1 cellular context compared by ENCODE assay signal in the genomic region with DNA sequence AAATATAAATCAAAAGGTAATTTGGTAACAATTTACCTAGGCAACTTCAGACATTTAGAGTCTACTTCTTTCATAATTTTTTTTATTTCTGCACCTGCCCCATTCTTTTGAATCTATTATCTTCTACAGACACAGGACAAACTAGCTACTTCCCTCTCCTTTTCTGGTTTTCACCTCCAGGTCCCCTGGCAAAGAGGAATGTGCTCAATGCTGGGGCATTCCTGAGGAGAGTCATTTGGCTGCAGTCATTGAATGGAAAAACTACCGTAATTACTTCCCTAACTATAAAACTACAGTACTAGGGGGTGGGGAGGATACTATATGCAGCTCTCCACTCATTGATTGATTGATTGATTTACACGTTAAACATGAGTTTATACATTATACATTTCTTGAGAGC.
TF ChIP-seq lines count a peak whose summit lies in the region.

No MANE protein-coding gene starts in this region.

TF ChIP-seq in GM23338, 12 proteins besides CTCF, POLR2A, EP300 and RAD21 (continued from another document):
- TF ChIP-seq, protein P1, sequence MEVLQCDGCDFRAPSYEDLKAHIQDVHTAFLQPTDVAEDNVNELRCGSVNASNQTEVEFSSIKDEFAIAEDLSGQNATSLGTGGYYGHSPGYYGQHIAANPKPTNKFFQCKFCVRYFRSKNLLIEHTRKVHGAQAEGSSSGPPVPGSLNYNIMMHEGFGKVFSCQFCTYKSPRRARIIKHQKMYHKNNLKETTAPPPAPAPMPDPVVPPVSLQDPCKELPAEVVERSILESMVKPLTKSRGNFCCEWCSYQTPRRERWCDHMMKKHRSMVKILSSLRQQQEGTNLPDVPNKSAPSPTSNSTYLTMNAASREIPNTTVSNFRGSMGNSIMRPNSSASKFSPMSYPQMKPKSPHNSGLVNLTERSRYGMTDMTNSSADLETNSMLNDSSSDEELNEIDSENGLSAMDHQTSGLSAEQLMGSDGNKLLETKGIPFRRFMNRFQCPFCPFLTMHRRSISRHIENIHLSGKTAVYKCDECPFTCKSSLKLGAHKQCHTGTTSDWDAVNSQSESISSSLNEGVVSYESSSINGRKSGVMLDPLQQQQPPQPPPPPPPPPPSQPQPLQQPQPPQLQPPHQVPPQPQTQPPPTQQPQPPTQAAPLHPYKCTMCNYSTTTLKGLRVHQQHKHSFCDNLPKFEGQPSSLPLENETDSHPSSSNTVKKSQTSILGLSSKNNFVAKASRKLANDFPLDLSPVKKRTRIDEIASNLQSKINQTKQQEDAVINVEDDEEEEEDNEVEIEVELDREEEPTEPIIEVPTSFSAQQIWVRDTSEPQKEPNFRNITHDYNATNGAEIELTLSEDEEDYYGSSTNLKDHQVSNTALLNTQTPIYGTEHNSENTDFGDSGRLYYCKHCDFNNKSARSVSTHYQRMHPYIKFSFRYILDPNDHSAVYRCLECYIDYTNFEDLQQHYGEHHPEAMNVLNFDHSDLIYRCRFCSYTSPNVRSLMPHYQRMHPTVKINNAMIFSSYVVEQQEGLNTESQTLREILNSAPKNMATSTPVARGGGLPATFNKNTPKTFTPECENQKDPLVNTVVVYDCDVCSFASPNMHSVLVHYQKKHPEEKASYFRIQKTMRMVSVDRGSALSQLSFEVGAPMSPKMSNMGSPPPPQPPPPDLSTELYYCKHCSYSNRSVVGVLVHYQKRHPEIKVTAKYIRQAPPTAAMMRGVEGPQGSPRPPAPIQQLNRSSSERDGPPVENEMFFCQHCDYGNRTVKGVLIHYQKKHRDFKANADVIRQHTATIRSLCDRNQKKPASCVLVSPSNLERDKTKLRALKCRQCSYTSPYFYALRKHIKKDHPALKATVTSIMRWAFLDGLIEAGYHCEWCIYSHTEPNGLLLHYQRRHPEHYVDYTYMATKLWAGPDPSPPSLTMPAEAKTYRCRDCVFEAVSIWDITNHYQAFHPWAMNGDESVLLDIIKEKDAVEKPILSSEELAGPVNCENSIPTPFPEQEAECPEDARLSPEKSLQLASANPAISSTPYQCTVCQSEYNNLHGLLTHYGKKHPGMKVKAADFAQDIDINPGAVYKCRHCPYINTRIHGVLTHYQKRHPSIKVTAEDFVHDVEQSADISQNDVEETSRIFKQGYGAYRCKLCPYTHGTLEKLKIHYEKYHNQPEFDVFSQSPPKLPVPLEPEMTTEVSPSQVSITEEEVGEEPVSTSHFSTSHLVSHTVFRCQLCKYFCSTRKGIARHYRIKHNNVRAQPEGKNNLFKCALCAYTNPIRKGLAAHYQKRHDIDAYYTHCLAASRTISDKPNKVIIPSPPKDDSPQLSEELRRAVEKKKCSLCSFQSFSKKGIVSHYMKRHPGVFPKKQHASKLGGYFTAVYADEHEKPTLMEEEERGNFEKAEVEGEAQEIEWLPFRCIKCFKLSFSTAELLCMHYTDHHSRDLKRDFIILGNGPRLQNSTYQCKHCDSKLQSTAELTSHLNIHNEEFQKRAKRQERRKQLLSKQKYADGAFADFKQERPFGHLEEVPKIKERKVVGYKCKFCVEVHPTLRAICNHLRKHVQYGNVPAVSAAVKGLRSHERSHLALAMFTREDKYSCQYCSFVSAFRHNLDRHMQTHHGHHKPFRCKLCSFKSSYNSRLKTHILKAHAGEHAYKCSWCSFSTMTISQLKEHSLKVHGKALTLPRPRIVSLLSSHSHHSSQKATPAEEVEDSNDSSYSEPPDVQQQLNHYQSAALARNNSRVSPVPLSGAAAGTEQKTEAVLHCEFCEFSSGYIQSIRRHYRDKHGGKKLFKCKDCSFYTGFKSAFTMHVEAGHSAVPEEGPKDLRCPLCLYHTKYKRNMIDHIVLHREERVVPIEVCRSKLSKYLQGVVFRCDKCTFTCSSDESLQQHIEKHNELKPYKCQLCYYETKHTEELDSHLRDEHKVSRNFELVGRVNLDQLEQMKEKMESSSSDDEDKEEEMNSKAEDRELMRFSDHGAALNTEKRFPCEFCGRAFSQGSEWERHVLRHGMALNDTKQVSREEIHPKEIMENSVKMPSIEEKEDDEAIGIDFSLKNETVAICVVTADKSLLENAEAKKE (CRISPR knock-in tag; IDR thresholded peaks at IDR 0.05): no peak
- TF ChIP-seq EZH2 (IDR thresholded peaks at IDR 0.05; ENCODE audit: low read depth, unreplicated experiment) (no peak), CREB1 (CRISPR knock-in tag; IDR thresholded peaks at IDR 0.05; ENCODE audit: low read depth) (no peak), JUNB (IDR thresholded peaks at IDR 0.05; ENCODE audit: unreplicated experiment) (no peak), ZNF114 (CRISPR knock-in tag; IDR thresholded peaks at IDR 0.05) (no peak), EZH2phosphoT487 (IDR thresholded peaks at IDR 0.05; ENCODE audit: unreplicated experiment) (no peak), NANOG (IDR thresholded peaks at IDR 0.05; ENCODE audit: borderline replicate concordance) (no peak), ZNF331 (CRISPR knock-in tag; IDR thresholded peaks at IDR 0.05; ENCODE audit: low read depth) (no peak)
